ENCODE assay signal across 18 cellular contexts in genomic region chr16:173861-174769, GRCh38. TPM values are rescaled to one million over a fixed set of nuclear protein-coding genes. Genes with fewer than 3 reads are reported as not detected.
DNase-seq lines count a peak whose midpoint lies in the region; ATAC-seq lines count a peak whose summit lies in the region.
"Not testable (repeated sequence)": the region's sequence is repeated elsewhere in the genome, so short reads cannot be mapped to it uniquely, and the experiment has no call there.
"Had no signal": no experiment of that assay in that cellular context is flagged by ENCODE, and none has a peak within 500 bp of the region (broad histone marks: within the 10 kb centered on the region; RNA-seq: fewer than 3 reads in every experiment).

No MANE protein-coding gene starts in this region.

- not testable (repeated sequence) for H3K27ac ChIP-seq in iPS DF 6.9 (ENCODE audit: low read length)

- not testable (repeated sequence) for ATAC-seq in stimulated activated naive B cell treated with anti-CD40 and anti-IgM and Interleukin-4, amounts not matched to agents 10 μg/mL and 1 μg/mL and 100 μg/mL, for 72 hours (replicated peaks)

- DNase-seq in AG20443 (ENCODE audit: low spot score) (peak; percentile 13), HCEC 1CT (peak; percentile 5), RKO (ENCODE audit: low spot score) (peak; percentile 27), epidermal melanocyte (ENCODE audit: insufficient read length, low spot score) (peak; percentile 18), myocyte (ENCODE audit: low read depth) (peak; percentile 23)
- DNase-seq in iPS DF 6.9 (ENCODE audit: low read depth, low spot score); stimulated activated naive B cell treated with anti-CD40 and anti-IgM and Interleukin-4, amounts not matched to agents 10 μg/mL and 1 μg/mL and 100 μg/mL, for 72 hours: not testable (repeated sequence)

- H3K4me1 Mint-ChIP-seq in activated naive CD8-positive, alpha-beta T cell (ENCODE audit: low read depth), result peaks cover 21% of the 10 kb centered on the region
- H3K4me1 Mint-ChIP-seq in stimulated activated naive B cell treated with anti-CD40 and anti-IgM and Interleukin-4, amounts not matched to agents 10 μg/mL and 1 μg/mL and 100 μg/mL, for 72 hours, result peaks cover 17 to 35% of the 10 kb centered on the region in 2 donors

- H3K27me3 ChIP-seq in iPS DF 6.9 (ENCODE audit: control insufficient read depth, insufficient read depth, low read length), result peaks cover 47% of the 10 kb centered on the region

- H3K4me3 Mint-ChIP-seq in activated naive CD8-positive, alpha-beta T cell, result peak overlapping the region; percentile 40
- not testable (repeated sequence) for H3K4me3 Mint-ChIP-seq in stimulated activated naive B cell treated with anti-CD40 and anti-IgM and Interleukin-4, amounts not matched to agents 10 μg/mL and 1 μg/mL and 100 μg/mL, for 72 hours

- no CpG with 5 or more reads among the region's 13 CpGs for WGBS in iPS DF 6.9 (ENCODE audit: insufficient coverage, insufficient read length)

- not testable (repeated sequence) for H3K9me3 Mint-ChIP-seq in activated naive CD8-positive, alpha-beta T cell (ENCODE audit: low read depth); stimulated activated naive B cell treated with anti-CD40 and anti-IgM and Interleukin-4, amounts not matched to agents 10 μg/mL and 1 μg/mL and 100 μg/mL, for 72 hours

- not testable (repeated sequence) for H3K27ac Mint-ChIP-seq in activated naive CD8-positive, alpha-beta T cell
- H3K27ac Mint-ChIP-seq in stimulated activated naive B cell treated with anti-CD40 and anti-IgM and Interleukin-4, amounts not matched to agents 10 μg/mL and 1 μg/mL and 100 μg/mL, for 72 hours, result peak overlapping the region; percentile 28

- peak overlapping the region; percentile 22; the same call in 1 of the 2 replicates for H3K4me3 ChIP-seq in iPS DF 6.9 (ENCODE audit: low read length)

- not testable (repeated sequence) for H3K4me1 ChIP-seq in iPS DF 6.9 (ENCODE audit: control insufficient read depth, insufficient read depth, low read length)

- not testable (repeated sequence) for H3K36me3 ChIP-seq in iPS DF 6.9 (ENCODE audit: control insufficient read depth, insufficient read depth, low read length)

- H3K27me3 Mint-ChIP-seq in activated naive CD8-positive, alpha-beta T cell, result peaks cover 26% of the 10 kb centered on the region
- H3K27me3 Mint-ChIP-seq in stimulated activated naive B cell treated with anti-CD40 and anti-IgM and Interleukin-4, amounts not matched to agents 10 μg/mL and 1 μg/mL and 100 μg/mL, for 72 hours, result peaks cover 49 to 71% of the 10 kb centered on the region in 2 donors

- not testable (repeated sequence) for H3K36me3 Mint-ChIP-seq in activated naive CD8-positive, alpha-beta T cell; stimulated activated naive B cell treated with anti-CD40 and anti-IgM and Interleukin-4, amounts not matched to agents 10 μg/mL and 1 μg/mL and 100 μg/mL, for 72 hours

- not testable (repeated sequence) for H3K9me3 ChIP-seq in iPS DF 6.9 (ENCODE audit: control insufficient read depth, insufficient read depth, low read length)

RNA-seq across cellular contexts. Expression of gene HBA2, which starts 1.4 kb away (rescaled TPM):
- not detected in 2 replicates for total RNA-seq in myocyte
- polyA plus RNA-seq in myocyte (2012), result not detected
- total RNA-seq: activated CD4-positive, alpha-beta T cell treated with anti-CD3 and anti-CD28 coated beads for 36 hours; activated CD8-positive, alpha-beta memory T cell treated with anti-CD3 and anti-CD28 coated beads for 36 hours; activated T-cell treated with anti-CD3 and anti-CD28 coated beads, Interleukin-2, amount 50 U/mL, for 4 hours had no signal

RNA-seq across cellular contexts. Expression of gene HBA1, which starts 2.4 kb away (rescaled TPM):
- 0.83 TPM in 1 of 2 replicates, not detected in the other for total RNA-seq in myocyte
- polyA plus RNA-seq in myocyte (2012), result not detected
- total RNA-seq: activated CD4-positive, alpha-beta T cell treated with anti-CD3 and anti-CD28 coated beads for 36 hours; activated CD8-positive, alpha-beta memory T cell treated with anti-CD3 and anti-CD28 coated beads for 36 hours; activated naive CD4-positive, alpha-beta T cell treated with anti-CD3 and anti-CD28 coated beads for 36 hours had no signal

RNA-seq across cellular contexts. Expression of gene HBQ1, which starts 6.1 kb away (rescaled TPM):
- total RNA-seq in myocyte, result not detected in 2 replicates
- not detected for polyA plus RNA-seq in myocyte (2012)
- total RNA-seq: aorta, left ventricle myocardium inferior, mucosa of gallbladder, Right ventricle myocardium superior, transverse colon had no signal
- polyA plus RNA-seq: aorta had no signal

RNA-seq across cellular contexts. Expression of gene HBM, which starts 8.3 kb away (rescaled TPM):
- not detected in 2 replicates for total RNA-seq in myocyte
- polyA plus RNA-seq in myocyte (2012), result not detected
- total RNA-seq: activated CD4-positive, alpha-beta T cell treated with anti-CD3 and anti-CD28 coated beads for 36 hours; activated CD8-positive, alpha-beta memory T cell treated with anti-CD3 and anti-CD28 coated beads for 36 hours; activated naive CD4-positive, alpha-beta T cell treated with anti-CD3 and anti-CD28 coated beads for 36 hours; activated T-cell treated with anti-CD3 and anti-CD28 coated beads, Interleukin-2, amount 50 U/mL, for 4 hours; left ventricle myocardium inferior; mucosa of gallbladder; Right ventricle myocardium superior; transverse colon had no signal
- polyA plus RNA-seq: aorta had no signal

RNA-seq across cellular contexts. Expression of gene HBZ, which starts 21.7 kb away (rescaled TPM):
- total RNA-seq in myocyte, result not detected in 2 replicates
- not detected for polyA plus RNA-seq in myocyte (2012)
- total RNA-seq: activated CD4-positive, alpha-beta T cell treated with anti-CD3 and anti-CD28 coated beads for 36 hours; activated CD8-positive, alpha-beta memory T cell treated with anti-CD3 and anti-CD28 coated beads for 36 hours; activated naive CD4-positive, alpha-beta T cell treated with anti-CD3 and anti-CD28 coated beads for 36 hours; aorta; cerebellum; left ventricle myocardium inferior; Right ventricle myocardium superior; transverse colon had no signal
- polyA plus RNA-seq: aorta had no signal
